8 cellular contexts compared by ENCODE assay signal in the genomic region with DNA sequence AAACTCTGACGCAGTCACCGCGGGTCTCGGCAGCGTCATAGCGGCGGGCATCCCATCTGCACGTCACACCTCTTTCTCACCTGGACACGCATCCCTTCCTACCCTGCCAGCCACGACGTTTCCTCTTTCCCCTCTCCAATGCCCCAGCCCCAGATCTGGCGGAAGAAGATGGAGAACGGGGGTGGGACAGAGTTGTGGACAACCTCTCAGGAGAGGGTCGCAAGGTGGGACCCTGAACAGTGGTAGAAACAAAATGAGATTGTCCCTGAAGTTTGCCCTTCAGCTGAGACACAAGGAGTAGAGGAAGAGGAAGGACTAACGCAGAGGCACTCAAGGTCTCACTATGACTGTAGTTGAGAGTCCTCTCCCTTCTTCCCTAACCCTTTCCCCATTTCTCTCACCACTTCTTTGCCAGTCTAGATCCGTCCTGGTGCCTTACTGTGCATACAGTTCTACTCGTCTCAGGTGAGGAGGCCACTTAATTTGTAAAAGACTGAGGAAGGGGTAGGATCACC. TPM values are rescaled to one million over a fixed set of nuclear protein-coding genes. Genes with fewer than 3 reads are reported as not detected.
A peak's percentile ranks its signal among the peaks of the same experiment; 100 is the strongest.
DNase-seq lines count a peak whose midpoint lies in the region; ATAC-seq, FAIRE-seq and TF ChIP-seq lines count a peak whose summit lies in the region.

No MANE protein-coding gene starts in this region.

- FAIRE-seq in bronchial epithelial cell (lab: Jason Lieb, UNC) = no peak

- H3K4me1 ChIP-seq in HUES64 (ENCODE audit: insufficient read depth, low read length) = peaks cover 26% of the 10 kb centered on the region
- H3K4me1 ChIP-seq in mucosa of rectum (ENCODE audit: control insufficient read depth in 2 of 2, insufficient read depth in 2 of 2, low read length in 2 of 2) = peaks cover 15 to 22% of the 10 kb centered on the region in 2 donors

- no peak for ATAC-seq in HG03159 (IDR thresholded peaks at IDR 0.05; ENCODE audit: unreplicated experiment)

- H3K27ac ChIP-seq in HUES64 (ENCODE audit: low read depth, low read length) (peak overlapping the region; percentile 93), mucosa of rectum (ENCODE audit: low read depth in 2 of 2, low read length in 2 of 2) (peak overlapping the region; percentile 94 to 97)

- H3K4me3 ChIP-seq in AG10803 (ENCODE audit: low read length) (peak overlapping the region; percentile 97), HUES64 (ENCODE audit: low read length) (peak overlapping the region; percentile 79), bronchial epithelial cell (ENCODE audit: low read depth, low read length) (peak overlapping the region; percentile 86), mucosa of rectum (ENCODE audit: low read length in 2 of 2) (peak overlapping the region; percentile 98 to 99)

- no peak for TF ChIP-seq CTCF in AG10803 (conservative IDR thresholded peaks at IDR 0.05; ENCODE audit: low read length)
- TF ChIP-seq CTCF in bronchial epithelial cell (IDR thresholded peaks at IDR 0.05; ENCODE audit: insufficient read depth, low read length, severe bottlenecking) = no peak

- H3K27me3 ChIP-seq in HUES64 (ENCODE audit: insufficient read depth, low read length) = no peaks in the 10 kb centered on the region
- no peaks in the 10 kb centered on the region for H3K27me3 ChIP-seq in bronchial epithelial cell (ENCODE audit: control insufficient read depth, insufficient read depth, low read length)
- H3K27me3 ChIP-seq in mucosa of rectum (ENCODE audit: control insufficient read depth in 2 of 2, insufficient read depth in 2 of 2, low read length in 2 of 2) = no peaks in the 10 kb centered on the region

- peak overlapping the region; percentile 90 for H3K9ac ChIP-seq in HUES64 (ENCODE audit: low read depth, low read length)
- peak overlapping the region; percentile 92 to 95 for H3K9ac ChIP-seq in mucosa of rectum (ENCODE audit: low read depth in 1 of 2, low read length in 2 of 2)

- H3K36me3 ChIP-seq in HUES64 (ENCODE audit: insufficient read depth, low read length) (peaks cover 39% of the 10 kb centered on the region), bronchial epithelial cell (ENCODE audit: control insufficient read depth, insufficient read depth, low read length) (peaks cover 10% of the 10 kb centered on the region), mucosa of rectum (ENCODE audit: control insufficient read depth in 2 of 2, insufficient read depth in 2 of 2, low read length in 2 of 2) (peaks cover 13 to 26% of the 10 kb centered on the region in 2 donors)

- no peaks in the 10 kb centered on the region for H3K9me3 ChIP-seq in HUES64 (ENCODE audit: insufficient read depth, low read depth, low read length)
- no peaks in the 10 kb centered on the region for H3K9me3 ChIP-seq in mucosa of rectum (ENCODE audit: control insufficient read depth in 2 of 2, low read length in 2 of 2)

- DNase-seq in AG10803 (ENCODE audit: low read depth) = no peak
- peak; percentile 81 for DNase-seq in bronchial epithelial cell (ENCODE audit: low read depth)
- DNase-seq in GOT3 (lab: John Stamatoyannopoulos, UW) = no peak
- DNase-seq in NCI-H748 treated with DMSO at 0.1 percent for 48 hours (lab: John Stamatoyannopoulos, UW) = no peak
- no peak for DNase-seq in RPMI8226

- 8% methylated on average over 16 of the region's 17 CpGs for WGBS in HUES64

RNA-seq across cellular contexts. Expression of gene TRIM39, which starts 0.6 kb away (rescaled TPM):
- polyA plus RNA-seq in HUES64 (2013, experiment 1 of 2) = 15.1 TPM
- polyA plus RNA-seq in HUES64 (2013, experiment 2 of 2) = 13.8 TPM
- total RNA-seq in bronchial epithelial cell = 8.4 and 11.1 TPM in 2 replicates

RNA-seq across cellular contexts. Expression of gene RPP21, which starts 17.7 kb away (rescaled TPM):
- 56.8 TPM for polyA plus RNA-seq in HUES64 (2013, experiment 1 of 2)
- polyA plus RNA-seq in HUES64 (2013, experiment 2 of 2) = 56.4 TPM
- total RNA-seq in bronchial epithelial cell = 29.0 and 45.2 TPM in 2 replicates
